Comparison of ENCODE assay signal across 31 cellular contexts in genomic region chr5:116440329-116440895, GRCh38.
A peak's percentile ranks its signal among the peaks of the same experiment; 100 is the strongest.
DNase-seq lines count a peak whose midpoint lies in the region; ATAC-seq, FAIRE-seq and TF ChIP-seq lines count a peak whose summit lies in the region.
"Had no signal": no experiment of that assay in that cellular context is flagged by ENCODE, and none has a peak within 500 bp of the region (broad histone marks: within the 10 kb centered on the region; RNA-seq: fewer than 3 reads in every experiment).

No MANE protein-coding gene starts in this region.

- peaks cover 44% of the 10 kb centered on the region for H3K9me3 Mint-ChIP-seq in glutamatergic neuron (ENCODE audit: unreplicated experiment)
- H3K9me3 Mint-ChIP-seq in effector memory CD8-positive, alpha-beta T cell, result no peaks in the 10 kb centered on the region
- H3K9me3 Mint-ChIP-seq: activated CD8-positive, alpha-beta T cell treated with anti-CD3 and anti-CD28 coated beads for 36 hours; activated T-helper 17 cell treated with anti-CD3 and anti-CD28 coated beads, Interleukin-2, amount 50 U/mL, for 72 hours; HFFc6; immature natural killer cell had no signal

- H3K27me3 Mint-ChIP-seq in glutamatergic neuron (ENCODE audit: unreplicated experiment), result peaks cover 24% of the 10 kb centered on the region
- no peaks in the 10 kb centered on the region for H3K27me3 Mint-ChIP-seq in effector memory CD8-positive, alpha-beta T cell
- H3K27me3 Mint-ChIP-seq: activated CD4-positive, alpha-beta T cell treated with anti-CD3 and anti-CD28 coated beads for 36 hours; activated CD8-positive, alpha-beta T cell treated with anti-CD3 and anti-CD28 coated beads for 36 hours; activated T-helper 17 cell treated with anti-CD3 and anti-CD28 coated beads, Interleukin-2, amount 50 U/mL, for 72 hours had no signal

- H3K4me1 ChIP-seq in OCI-LY3 (ENCODE audit: low read length), result peaks cover 28% of the 10 kb centered on the region
- H3K4me1 ChIP-seq: breast epithelium, suprapubic skin had no signal

- peaks cover 2% of the 10 kb centered on the region for H3K36me3 Mint-ChIP-seq in glutamatergic neuron (ENCODE audit: unreplicated experiment)
- H3K36me3 Mint-ChIP-seq in effector memory CD8-positive, alpha-beta T cell (ENCODE audit: insufficient read depth), result no peaks in the 10 kb centered on the region

- ATAC-seq in HG02981 (IDR thresholded peaks at IDR 0.05; ENCODE audit: unreplicated experiment), result no peak
- no peak for ATAC-seq in effector memory CD8-positive, alpha-beta T cell (replicated peaks)
- no peak for ATAC-seq in GM21576 (IDR thresholded peaks at IDR 0.05; ENCODE audit: unreplicated experiment)
- ATAC-seq: activated CD4-positive, alpha-beta T cell treated with anti-CD3 and anti-CD28 coated beads for 36 hours; activated CD8-positive, alpha-beta T cell treated with anti-CD3 and anti-CD28 coated beads for 36 hours; activated T-helper 17 cell treated with anti-CD3 and anti-CD28 coated beads, Interleukin-2, amount 50 U/mL, for 72 hours; upper lobe of right lung had no signal

- H3K9ac ChIP-seq in OCI-LY3 (ENCODE audit: low read length), result no peak overlapping the region

- peak overlapping the region; percentile 27 for H3K27ac ChIP-seq in OCI-LY3 (ENCODE audit: low read length)
- H3K27ac ChIP-seq: breast epithelium, ovary, Peyer's patch, skin epidermis, suprapubic skin, upper lobe of right lung had no signal

- no peaks in the 10 kb centered on the region for H3K9me3 ChIP-seq in OCI-LY3 (ENCODE audit: insufficient read depth, low read length)
- H3K9me3 ChIP-seq: breast epithelium, ovary, Peyer's patch, suprapubic skin, upper lobe of right lung had no signal

- peak overlapping the region; percentile 96 for H3K27ac Mint-ChIP-seq in glutamatergic neuron (ENCODE audit: unreplicated experiment)
- H3K27ac Mint-ChIP-seq in effector memory CD8-positive, alpha-beta T cell, result no peak overlapping the region
- H3K27ac Mint-ChIP-seq: activated CD4-positive, alpha-beta T cell treated with anti-CD3 and anti-CD28 coated beads for 36 hours; activated CD8-positive, alpha-beta T cell treated with anti-CD3 and anti-CD28 coated beads for 36 hours; activated T-helper 17 cell treated with anti-CD3 and anti-CD28 coated beads, Interleukin-2, amount 50 U/mL, for 72 hours; HFFc6; immature natural killer cell had no signal

- DNase-seq in D721Med (ENCODE audit: insufficient read length, low spot score), result peak; percentile 31
- peak; percentile 30 for DNase-seq in NCI-H146 treated with DMSO at 0.1 percent for 48 hours (lab: John Stamatoyannopoulos, UW; ENCODE audit: unreplicated experiment)
- peak; percentile 89 for DNase-seq in glutamatergic neuron
- no peak for DNase-seq in CD1c-positive myeloid dendritic cell (ENCODE audit: extremely low spot score)
- DNase-seq in effector memory CD8-positive, alpha-beta T cell, result no peak
- DNase-seq: activated CD4-positive, alpha-beta T cell treated with anti-CD3 and anti-CD28 coated beads for 36 hours; activated CD8-positive, alpha-beta memory T cell treated with anti-CD3 and anti-CD28 coated beads, Interleukin-2, amount 50 U/mL, for 48 hours; activated CD8-positive, alpha-beta T cell treated with anti-CD3 and anti-CD28 coated beads for 36 hours; activated naive CD4-positive, alpha-beta T cell treated with anti-CD3 and anti-CD28 coated beads, Interleukin-2, amount 50 U/mL, for 16 hours; DND-41; GF-D8; HFFc6; immature natural killer cell; IMR-90; NCI-H187 treated with DMSO at 0.1 percent for 48 hours; NCI-H2227 treated with DMSO at 0.1 percent for 48 hours; ovary; Peyer's patch; retina; SIG-M5; stimulated activated naive CD4-positive, alpha-beta T cell; SW 1271; upper lobe of right lung had no signal

- no peak overlapping the region for H2AFZ ChIP-seq in OCI-LY3 (ENCODE audit: low read depth, low read length)

- peak overlapping the region; percentile 71 for H3K4me3 Mint-ChIP-seq in glutamatergic neuron (ENCODE audit: unreplicated experiment)
- H3K4me3 Mint-ChIP-seq in effector memory CD8-positive, alpha-beta T cell, result no peak overlapping the region
- H3K4me3 Mint-ChIP-seq: activated CD4-positive, alpha-beta T cell treated with anti-CD3 and anti-CD28 coated beads for 36 hours; activated CD8-positive, alpha-beta T cell treated with anti-CD3 and anti-CD28 coated beads for 36 hours; activated T-helper 17 cell treated with anti-CD3 and anti-CD28 coated beads, Interleukin-2, amount 50 U/mL, for 72 hours; HFFc6; immature natural killer cell had no signal

- H3K79me2 ChIP-seq in OCI-LY3 (ENCODE audit: low read length), result no peaks in the 10 kb centered on the region

- no peaks in the 10 kb centered on the region for H4K20me1 ChIP-seq in OCI-LY3 (ENCODE audit: insufficient read depth, low read length)

- no peak for FAIRE-seq in D721Med (lab: Jason Lieb, UNC)
- FAIRE-seq: H1 had no signal

- H3K36me3 ChIP-seq in OCI-LY3 (replicated peaks; ENCODE audit: low read depth, low read length), result no peaks in the 10 kb centered on the region
- H3K36me3 ChIP-seq: breast epithelium, ovary, suprapubic skin, upper lobe of right lung had no signal

- no peaks in the 10 kb centered on the region for H3K27me3 ChIP-seq in OCI-LY3 (ENCODE audit: low read depth, low read length)
- H3K27me3 ChIP-seq: breast epithelium, ovary, Peyer's patch, suprapubic skin, upper lobe of right lung had no signal

- peak overlapping the region; percentile 56 for H3K4me2 ChIP-seq in OCI-LY3 (ENCODE audit: low read length)

- H3K4me3 ChIP-seq in OCI-LY3 (ENCODE audit: low read length), result peak overlapping the region; percentile 4; the same call in 1 of the 2 replicates
- H3K4me3 ChIP-seq: breast epithelium, ovary, Peyer's patch, skin epidermis, suprapubic skin, upper lobe of right lung had no signal

- peaks cover 88% of the 10 kb centered on the region for H3K4me1 Mint-ChIP-seq in glutamatergic neuron (ENCODE audit: low read depth, unreplicated experiment)
- H3K4me1 Mint-ChIP-seq in effector memory CD8-positive, alpha-beta T cell (ENCODE audit: low read depth in 2 of 2), result no peaks in the 10 kb centered on the region
- H3K4me1 Mint-ChIP-seq: activated CD4-positive, alpha-beta T cell treated with anti-CD3 and anti-CD28 coated beads for 36 hours; activated T-helper 17 cell treated with anti-CD3 and anti-CD28 coated beads, Interleukin-2, amount 50 U/mL, for 72 hours; immature natural killer cell had no signal

- TF ChIP-seq CTCF in D721Med (IDR thresholded peaks at IDR 0.05; ENCODE audit: insufficient read depth, missing control alignments) (no peak), OCI-LY3 (IDR thresholded peaks at IDR 0.05; ENCODE audit: low read depth, low read length) (no peak), glutamatergic neuron (IDR thresholded peaks at IDR 0.05; ENCODE audit: partially characterized antibody, unreplicated experiment) (no peak)

Comparison
In these comparisons a context has a peak if more than half of its experiments do, and no peak if none do; other contexts are left out.
1. DNase-seq: peak in D721Med (single experiment), NCI-H146 treated with DMSO at 0.1 percent for 48 hours (single experiment) and glutamatergic neuron (single experiment); none in CD1c-positive myeloid dendritic cell (single experiment) and effector memory CD8-positive, alpha-beta T cell (0 of 3).